ENCODE assay signal across 8 cellular contexts in the genomic region with DNA sequence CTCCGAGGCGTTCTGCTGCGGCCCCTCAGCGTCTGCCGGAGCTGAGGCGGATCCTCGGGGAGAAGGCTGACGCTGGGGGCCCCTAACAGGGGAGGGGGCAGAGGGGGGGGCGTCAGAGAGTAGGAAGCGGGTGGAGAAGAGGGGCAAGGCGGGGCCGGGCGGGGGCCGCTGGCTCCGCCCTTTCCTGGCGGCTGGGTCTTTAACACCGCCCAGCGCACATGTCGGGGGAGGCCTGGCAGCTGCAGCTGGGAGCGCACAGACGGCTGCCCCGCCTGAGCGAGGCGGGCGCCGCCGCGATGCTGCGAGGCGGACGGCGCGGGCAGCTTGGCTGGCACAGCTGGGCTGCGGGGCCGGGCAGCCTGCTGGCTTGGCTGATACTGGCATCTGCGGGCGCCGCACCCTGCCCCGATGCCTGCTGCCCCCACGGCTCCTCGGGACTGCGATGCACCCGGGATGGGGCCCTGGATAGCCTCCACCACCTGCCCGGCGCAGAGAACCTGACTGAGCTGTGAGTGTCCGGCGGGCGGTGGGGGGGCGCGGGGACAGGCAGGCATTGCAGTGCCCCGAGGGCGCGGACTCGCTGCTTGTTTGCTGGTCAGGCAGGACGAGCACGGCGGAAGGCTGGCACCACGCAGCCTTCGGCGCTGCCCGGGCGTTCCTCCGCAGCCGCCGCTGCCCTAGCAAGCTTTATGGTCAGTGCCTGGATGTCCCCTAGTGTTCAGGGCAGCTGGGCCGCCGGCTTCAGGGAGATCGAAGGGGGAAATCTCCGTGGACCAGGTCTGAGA. TPM values are rescaled to one million over a fixed set of nuclear protein-coding genes. Genes with fewer than 3 reads are reported as not detected.
DNase-seq lines count a peak whose midpoint lies in the region; ATAC-seq and TF ChIP-seq lines count a peak whose summit lies in the region.

A gene (plus strand): TSS at position 227 of the 785 bp plus-strand sequence. CDS start 70 bp downstream, at position 297.

- H2AFZ ChIP-seq in smooth muscle cell (ENCODE audit: low read depth): peak within 1 kb of the TSS; percentile 67

- intact Hi-C loops in Calu3 (cut with micrococcal nuclease; ENCODE audit: unreplicated experiment): loop anchor here (1.0 to 2.0 kb wide), 2 partner anchors 64 to 134 kb away; no protein-coding TSS in a partner anchor

- H3K4me3 Mint-ChIP-seq in Calu3 (ENCODE audit: low read depth, unreplicated experiment): peak within 1 kb of the TSS; percentile 58
- peak within 1 kb of the TSS; percentile 85 for H3K4me3 Mint-ChIP-seq in activated naive CD8-positive, alpha-beta T cell treated with anti-CD3 and anti-CD28 coated beads, Interleukin-2, amount 10 ng/mL, durations not matched to agents 7 days and 5 days

- WGBS in iPS DF 6.9 (ENCODE audit: insufficient coverage, insufficient read length): no CpG with 5 or more reads among the region's 69 CpGs
- 9% methylated on average over 38 of the region's 69 CpGs for WGBS in smooth muscle cell (ENCODE audit: low lambda C conversion rate)

- POLR2A ChIA-PET in activated naive CD8-positive, alpha-beta T cell treated with anti-CD3 and anti-CD28 coated beads, Interleukin-2, amount 10 ng/mL, durations not matched to agents 7 days and 5 days (lab: Charles Lee): interaction anchor here (0.5 to 6.7 kb wide), 19 partner anchors 8 to 337 kb away, joined by 3 to 54 read pairs (median 8); a partner anchor contains a TSS

- H4K20me1 ChIP-seq in smooth muscle cell (ENCODE audit: low read depth): no peaks in the 10 kb centered on the region

- TF ChIP-seq CTCF in Calu3 (IDR thresholded peaks at IDR 0.05; ENCODE audit: unreplicated experiment): no peak
- TF ChIP-seq CTCF in smooth muscle cell (IDR thresholded peaks at IDR 0.05; ENCODE audit: borderline replicate concordance, insufficient read depth, poor library complexity, severe bottlenecking): no peak

- no peaks in the 10 kb centered on the region for H3K9me3 Mint-ChIP-seq in Calu3 (ENCODE audit: low read depth, unreplicated experiment)
- H3K9me3 Mint-ChIP-seq in activated naive CD8-positive, alpha-beta T cell treated with anti-CD3 and anti-CD28 coated beads, Interleukin-2, amount 10 ng/mL, durations not matched to agents 7 days and 5 days: no peaks in the 10 kb centered on the region

- H3K36me3 ChIP-seq in iPS DF 6.9 (ENCODE audit: control insufficient read depth, insufficient read depth, low read length) (no peaks in the 10 kb centered on the region), smooth muscle cell (ENCODE audit: low read depth) (no peaks in the 10 kb centered on the region)

- peaks cover 28% of the 10 kb centered on the region for H3K4me1 Mint-ChIP-seq in Calu3 (ENCODE audit: low read depth, unreplicated experiment)
- H3K4me1 Mint-ChIP-seq in activated naive CD8-positive, alpha-beta T cell treated with anti-CD3 and anti-CD28 coated beads, Interleukin-2, amount 10 ng/mL, durations not matched to agents 7 days and 5 days: peaks cover 50% of the 10 kb centered on the region

- H3K9me3 ChIP-seq in iPS DF 6.9 (ENCODE audit: control insufficient read depth, insufficient read depth, low read length) (no peaks in the 10 kb centered on the region), smooth muscle cell (replicated peaks; ENCODE audit: low read depth) (no peaks in the 10 kb centered on the region)

- H3K27ac ChIP-seq in iPS DF 6.9 (ENCODE audit: low read length) (no peak within 1 kb of the TSS), smooth muscle cell (ENCODE audit: low read depth) (no peak within 1 kb of the TSS)

- no peak within 1 kb of the TSS for H3K27ac Mint-ChIP-seq in Calu3 (ENCODE audit: unreplicated experiment)
- H3K27ac Mint-ChIP-seq in activated naive CD8-positive, alpha-beta T cell treated with anti-CD3 and anti-CD28 coated beads, Interleukin-2, amount 10 ng/mL, durations not matched to agents 7 days and 5 days: peak within 1 kb of the TSS; percentile 58

- peak within 1 kb of the TSS; percentile 30; the same call in 1 of the 2 replicates for H3K4me3 ChIP-seq in iPS DF 6.9 (ENCODE audit: low read length)
- peak within 1 kb of the TSS; percentile 57 for H3K4me3 ChIP-seq in smooth muscle cell

- TF ChIP-seq RAD21 in Ishikawa (IDR thresholded peaks at IDR 0.05; ENCODE audit: low read depth): no peak

- BruUV-seq in Calu3 (replicated peaks; lab: Mats Ljungman, UMichigan): no TSS peak

- H3K27me3 ChIP-seq in iPS DF 6.9 (ENCODE audit: control insufficient read depth, insufficient read depth, low read length): peaks cover 77% of the 10 kb centered on the region
- peaks cover 14% of the 10 kb centered on the region for H3K27me3 ChIP-seq in smooth muscle cell (ENCODE audit: low read depth)

- H3K79me2 ChIP-seq in smooth muscle cell (ENCODE audit: low read depth): no peaks in the 10 kb centered on the region

- H3K9ac ChIP-seq in smooth muscle cell (ENCODE audit: low read depth): no peak within 1 kb of the TSS

- peak; percentile 79 for ATAC-seq in activated naive CD8-positive, alpha-beta T cell treated with anti-CD3 and anti-CD28 coated beads, Interleukin-2, amount 10 ng/mL, durations not matched to agents 7 days and 5 days (ENCODE audit: low read depth)
- no peak for ATAC-seq in GM19455 (IDR thresholded peaks at IDR 0.05; ENCODE audit: unreplicated experiment)
- ATAC-seq in HG02610 (IDR thresholded peaks at IDR 0.05; ENCODE audit: unreplicated experiment): no peak

- no peak for TF ChIP-seq EP300 in Ishikawa (IDR thresholded peaks at IDR 0.05; ENCODE audit: borderline replicate concordance)

- CTCF ChIA-PET in Calu3 (lab: Charles Lee): interaction anchor here (0.6 to 3.3 kb wide), 11 partner anchors 14 to 237 kb away, joined by 4 to 49 read pairs (median 8); a partner anchor contains a TSS

- H3K4me2 ChIP-seq in smooth muscle cell: peak within 1 kb of the TSS; percentile 96

- no peaks in the 10 kb centered on the region for H3K36me3 Mint-ChIP-seq in Calu3 (ENCODE audit: insufficient read depth, unreplicated experiment)
- peaks cover 2% of the 10 kb centered on the region for H3K36me3 Mint-ChIP-seq in activated naive CD8-positive, alpha-beta T cell treated with anti-CD3 and anti-CD28 coated beads, Interleukin-2, amount 10 ng/mL, durations not matched to agents 7 days and 5 days

- DNase-seq in Calu3 (peak; percentile 25), T follicular helper cell (ENCODE audit: low read depth) (peak; percentile 40), iPS DF 6.9 (ENCODE audit: low read depth, low spot score) (no peak), smooth muscle cell (lab: John Stamatoyannopoulos, UW; ENCODE audit: unreplicated experiment) (peak; percentile 30)
- DNase-seq in activated naive CD8-positive, alpha-beta T cell treated with anti-CD3 and anti-CD28 coated beads, Interleukin-2, amount 10 ng/mL, durations not matched to agents 7 days and 5 days: peak; percentile 75

- H3K27me3 Mint-ChIP-seq in Calu3 (ENCODE audit: unreplicated experiment): peaks cover 96% of the 10 kb centered on the region
- peaks cover 40% of the 10 kb centered on the region for H3K27me3 Mint-ChIP-seq in activated naive CD8-positive, alpha-beta T cell treated with anti-CD3 and anti-CD28 coated beads, Interleukin-2, amount 10 ng/mL, durations not matched to agents 7 days and 5 days

- H3K4me1 ChIP-seq in iPS DF 6.9 (ENCODE audit: control insufficient read depth, insufficient read depth, low read length) (peaks cover 2% of the 10 kb centered on the region; the same call in 1 of the 2 replicates), smooth muscle cell (ENCODE audit: low read depth) (peaks cover 29% of the 10 kb centered on the region)

- H3F3A ChIP-seq in smooth muscle cell (ENCODE audit: low read depth): peaks cover 4% of the 10 kb centered on the region

TF ChIP-seq in Ishikawa, 13 proteins besides CTCF, POLR2A, EP300 and RAD21:
- TF ChIP-seq, protein P1, sequence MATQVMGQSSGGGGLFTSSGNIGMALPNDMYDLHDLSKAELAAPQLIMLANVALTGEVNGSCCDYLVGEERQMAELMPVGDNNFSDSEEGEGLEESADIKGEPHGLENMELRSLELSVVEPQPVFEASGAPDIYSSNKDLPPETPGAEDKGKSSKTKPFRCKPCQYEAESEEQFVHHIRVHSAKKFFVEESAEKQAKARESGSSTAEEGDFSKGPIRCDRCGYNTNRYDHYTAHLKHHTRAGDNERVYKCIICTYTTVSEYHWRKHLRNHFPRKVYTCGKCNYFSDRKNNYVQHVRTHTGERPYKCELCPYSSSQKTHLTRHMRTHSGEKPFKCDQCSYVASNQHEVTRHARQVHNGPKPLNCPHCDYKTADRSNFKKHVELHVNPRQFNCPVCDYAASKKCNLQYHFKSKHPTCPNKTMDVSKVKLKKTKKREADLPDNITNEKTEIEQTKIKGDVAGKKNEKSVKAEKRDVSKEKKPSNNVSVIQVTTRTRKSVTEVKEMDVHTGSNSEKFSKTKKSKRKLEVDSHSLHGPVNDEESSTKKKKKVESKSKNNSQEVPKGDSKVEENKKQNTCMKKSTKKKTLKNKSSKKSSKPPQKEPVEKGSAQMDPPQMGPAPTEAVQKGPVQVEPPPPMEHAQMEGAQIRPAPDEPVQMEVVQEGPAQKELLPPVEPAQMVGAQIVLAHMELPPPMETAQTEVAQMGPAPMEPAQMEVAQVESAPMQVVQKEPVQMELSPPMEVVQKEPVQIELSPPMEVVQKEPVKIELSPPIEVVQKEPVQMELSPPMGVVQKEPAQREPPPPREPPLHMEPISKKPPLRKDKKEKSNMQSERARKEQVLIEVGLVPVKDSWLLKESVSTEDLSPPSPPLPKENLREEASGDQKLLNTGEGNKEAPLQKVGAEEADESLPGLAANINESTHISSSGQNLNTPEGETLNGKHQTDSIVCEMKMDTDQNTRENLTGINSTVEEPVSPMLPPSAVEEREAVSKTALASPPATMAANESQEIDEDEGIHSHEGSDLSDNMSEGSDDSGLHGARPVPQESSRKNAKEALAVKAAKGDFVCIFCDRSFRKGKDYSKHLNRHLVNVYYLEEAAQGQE (IDR thresholded peaks at IDR 0.05; ENCODE audit: low read depth): no peak
- TF ChIP-seq, protein P2, sequence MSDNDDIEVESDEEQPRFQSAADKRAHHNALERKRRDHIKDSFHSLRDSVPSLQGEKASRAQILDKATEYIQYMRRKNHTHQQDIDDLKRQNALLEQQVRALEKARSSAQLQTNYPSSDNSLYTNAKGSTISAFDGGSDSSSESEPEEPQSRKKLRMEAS (IDR thresholded peaks at IDR 0.05): peak; percentile 75

RNA-seq across cellular contexts. Expression of the gene that starts here (rescaled TPM):
- total RNA-seq in Calu3 (2022) (not detected in 2 replicates), smooth muscle cell (0.85 and 1.2 TPM in 2 replicates)
- 10 to 100 TPM; 13.7 to 13.9 TPM for total RNA-seq in activated naive CD8-positive, alpha-beta T cell treated with anti-CD3 and anti-CD28 coated beads, Interleukin-2, amount 10 ng/mL, durations not matched to agents 7 days and 5 days
- polyA plus RNA-seq in smooth muscle cell: 3.6 and 5.3 TPM in 2 replicates

Comparison
In these comparisons a context has a peak if more than half of its experiments do, and no peak if none do; other contexts are left out.
1. Peak in DNase-seq in Calu3; RNA of the gene not detected or under 1 TPM.